ENCODE assay signal across 25 cellular contexts in the genomic region with DNA sequence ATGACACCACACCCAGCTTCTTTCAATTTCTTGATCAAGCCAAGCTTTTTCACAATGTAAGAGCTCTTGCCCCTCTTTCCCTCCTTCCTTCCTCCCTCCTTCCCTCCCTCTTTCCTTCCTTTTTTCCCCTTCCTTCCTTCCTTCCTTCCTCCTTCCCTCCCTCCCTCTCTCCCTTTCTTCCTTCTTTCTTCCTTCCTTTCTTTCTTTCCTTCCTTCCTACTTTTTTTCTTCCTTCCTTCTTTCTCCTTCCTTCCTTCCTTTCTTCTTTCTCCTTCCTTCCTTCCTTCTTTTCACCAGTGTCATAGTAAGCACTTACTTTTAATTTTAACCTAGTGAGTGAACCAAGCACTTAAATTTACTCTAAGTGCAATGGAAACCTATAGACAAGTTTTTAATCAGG. TPM values are rescaled to one million over a fixed set of nuclear protein-coding genes. Genes with fewer than 3 reads are reported as not detected.
A peak's percentile ranks its signal among the peaks of the same experiment; 100 is the strongest.
DNase-seq lines count a peak whose midpoint lies in the region; ATAC-seq, FAIRE-seq and TF ChIP-seq lines count a peak whose summit lies in the region.
"Had no signal": no experiment of that assay in that cellular context is flagged by ENCODE, and none has a peak within 500 bp of the region (broad histone marks: within the 10 kb centered on the region; RNA-seq: fewer than 3 reads in every experiment).

No MANE protein-coding gene starts in this region.

- POLR2A ChIA-PET in CD4-positive, alpha-beta memory T cell (lab: Charles Lee; ENCODE audit: partially characterized antibody), result no interaction called here
- POLR2A ChIA-PET in K562 (lab: Yijun Ruan, JAX), result no interaction called here

- FAIRE-seq in K562 (lab: Jason Lieb, UNC), result no peak
- FAIRE-seq: A204.1, HTR-8/SVneo had no signal

- no peaks in the 10 kb centered on the region for H3K79me2 ChIP-seq in K562 (ENCODE audit: control insufficient read depth, insufficient read depth, low read length)

- no peak overlapping the region for H3K27ac ChIP-seq in CD4-positive, alpha-beta memory T cell (ENCODE audit: low read depth, low read length)
- H3K27ac ChIP-seq in K562 (ENCODE audit: extremely low read depth, low read depth, low read length), result no peak overlapping the region
- H3K27ac ChIP-seq in neutrophil, result peak overlapping the region; percentile 53
- H3K27ac ChIP-seq in spleen, result no peak overlapping the region
- H3K27ac ChIP-seq: BLaER1, PC-9, RWPE1 had no signal

- no peak for TF ChIP-seq EP300 in K562 (IDR thresholded peaks at IDR 0.05; ENCODE audit: low read length)

- CTCF ChIA-PET in CD4-positive, alpha-beta memory T cell (lab: Charles Lee; ENCODE audit: partially characterized antibody), result no interaction called here
- CTCF ChIA-PET in K562 (lab: Yijun Ruan, JAX; ENCODE audit: low intra/inter-chr PET ratio), result no interaction called here

- H3K4me2 ChIP-seq in K562 (ENCODE audit: insufficient read depth, low read length), result no peak overlapping the region
- H3K4me2 ChIP-seq: BLaER1, PC-9 had no signal

- TF ChIP-seq POLR2A in K562 (conservative IDR thresholded peaks at IDR 0.05), result no peak
- no peak for TF ChIP-seq POLR2A in spleen (IDR thresholded peaks at IDR 0.05)

- H3K9me3 ChIP-seq in CD4-positive, alpha-beta memory T cell (ENCODE audit: control insufficient read depth in 1 of 2, low read length in 2 of 2), result no peaks in the 10 kb centered on the region
- H3K9me3 ChIP-seq in K562 (replicated peaks; ENCODE audit: control insufficient read depth, insufficient read depth, low read depth, low read length) (no peaks in the 10 kb centered on the region), neutrophil (no peaks in the 10 kb centered on the region), spleen (no peaks in the 10 kb centered on the region)
- H3K9me3 ChIP-seq: MG63 had no signal

- no peaks in the 10 kb centered on the region for H3K9me3 Mint-ChIP-seq in activated T-cell treated with anti-CD3 and anti-CD28 coated beads, Interleukin-2, amount 50 U/mL, for 72 hours
- no peaks in the 10 kb centered on the region for H3K9me3 Mint-ChIP-seq in activated T-cell treated with anti-CD3 and anti-CD28 coated beads, Interleukin-2, amount 50 U/mL, for 24 hours
- H3K9me3 Mint-ChIP-seq in CD4-positive, alpha-beta memory T cell, result peaks cover 0 to 2% (median 0%) of the 10 kb centered on the region in 8 donors
- H3K9me3 Mint-ChIP-seq: IgD-negative memory B cell had no signal

- intact Hi-C loops in CD4-positive, alpha-beta memory T cell (cut with micrococcal nuclease), result loop anchor here (10.0 kb wide), 1 partner anchor 63 kb away; no protein-coding TSS in a partner anchor
- intact Hi-C loops in K562 (cut with micrococcal nuclease) (no loop called here), spleen (cut with DNase I; ENCODE audit: low total_unique reads) (no loop called here)

- TF ChIP-seq CTCF in K562 (IDR thresholded peaks at IDR 0.05 in 2 of 3, conservative IDR thresholded peaks at IDR 0.05 in 1 of 3; ENCODE audit: insufficient read depth in 2 of 3, low read depth in 1 of 3, low read length in 3 of 3), result no peak
- TF ChIP-seq CTCF in neutrophil (IDR thresholded peaks at IDR 0.05), result no peak
- no peak for TF ChIP-seq CTCF in spleen (IDR thresholded peaks at IDR 0.05 in 8 of 11, conservative IDR thresholded peaks at IDR 0.05 in 3 of 11)

- H3K9me1 ChIP-seq in K562 (ENCODE audit: control insufficient read depth, insufficient read depth, low read length), result no peaks in the 10 kb centered on the region

- peak overlapping the region; percentile 1 for H3K27ac Mint-ChIP-seq in activated T-cell treated with anti-CD3 and anti-CD28 coated beads, Interleukin-2, amount 50 U/mL, for 72 hours
- H3K27ac Mint-ChIP-seq in activated T-cell treated with anti-CD3 and anti-CD28 coated beads, Interleukin-2, amount 50 U/mL, for 24 hours, result no peak overlapping the region
- H3K27ac Mint-ChIP-seq in CD4-positive, alpha-beta memory T cell, result peak overlapping the region in 6 of 7 donors; percentile 36 to 87 (median 58)

- TF ChIP-seq RAD21 in K562 (CRISPR knock-in tag; conservative IDR thresholded peaks at IDR 0.05 in 1 of 2, IDR thresholded peaks at IDR 0.05 in 1 of 2), result no peak

- no peaks in the 10 kb centered on the region for H3K27me3 Mint-ChIP-seq in activated T-cell treated with anti-CD3 and anti-CD28 coated beads, Interleukin-2, amount 50 U/mL, for 72 hours (ENCODE audit: low read depth)
- H3K27me3 Mint-ChIP-seq in activated T-cell treated with anti-CD3 and anti-CD28 coated beads, Interleukin-2, amount 50 U/mL, for 24 hours, result no peaks in the 10 kb centered on the region
- H3K27me3 Mint-ChIP-seq in CD4-positive, alpha-beta memory T cell, result no peaks in the 10 kb centered on the region
- H3K27me3 Mint-ChIP-seq: IgD-negative memory B cell had no signal

- H4K20me1 ChIP-seq in K562 (replicated peaks; ENCODE audit: control insufficient read depth, insufficient read depth, low read length), result no peaks in the 10 kb centered on the region
- H4K20me1 ChIP-seq: BLaER1 had no signal

- H3K4me1 Mint-ChIP-seq in activated T-cell treated with anti-CD3 and anti-CD28 coated beads, Interleukin-2, amount 50 U/mL, for 72 hours (ENCODE audit: low read depth), result peaks cover 39% of the 10 kb centered on the region
- peaks cover 36% of the 10 kb centered on the region for H3K4me1 Mint-ChIP-seq in activated T-cell treated with anti-CD3 and anti-CD28 coated beads, Interleukin-2, amount 50 U/mL, for 24 hours (ENCODE audit: low read depth)
- H3K4me1 Mint-ChIP-seq in CD4-positive, alpha-beta memory T cell, result peaks cover 23 to 43% (median 34%) of the 10 kb centered on the region in 4 donors

- no peak overlapping the region for H3K4me3 ChIP-seq in CD4-positive, alpha-beta memory T cell (ENCODE audit: low read length in 2 of 2)
- H3K4me3 ChIP-seq in K562, result no peak overlapping the region
- no peak overlapping the region for H3K4me3 ChIP-seq in neutrophil (ENCODE audit: low read depth in 1 of 2, low read length in 1 of 2)
- no peak overlapping the region for H3K4me3 ChIP-seq in spleen
- H3K4me3 ChIP-seq: BLaER1, MG63, PC-9 had no signal

- H3K4me3 Mint-ChIP-seq in activated T-cell treated with anti-CD3 and anti-CD28 coated beads, Interleukin-2, amount 50 U/mL, for 72 hours, result no peak overlapping the region
- no peak overlapping the region for H3K4me3 Mint-ChIP-seq in activated T-cell treated with anti-CD3 and anti-CD28 coated beads, Interleukin-2, amount 50 U/mL, for 24 hours
- peak overlapping the region in 1 of 8 donors; percentile 65 for H3K4me3 Mint-ChIP-seq in CD4-positive, alpha-beta memory T cell
- H3K4me3 Mint-ChIP-seq: IgD-negative memory B cell had no signal

- BruUV-seq in K562 (replicated peaks; lab: Mats Ljungman, UMichigan), result no TSS peak

- no peak overlapping the region for H3K9ac ChIP-seq in K562 (ENCODE audit: insufficient read depth in 1 of 2, low read depth in 2 of 2, low read length in 2 of 2)
- H3K9ac ChIP-seq: BLaER1 had no signal

- no peaks in the 10 kb centered on the region for H3K27me3 ChIP-seq in CD4-positive, alpha-beta memory T cell (ENCODE audit: insufficient read depth, low read length)
- H3K27me3 ChIP-seq in K562 (ENCODE audit: control insufficient read depth in 2 of 2, insufficient read depth in 2 of 2, low read length in 2 of 2), result no peaks in the 10 kb centered on the region
- no peaks in the 10 kb centered on the region for H3K27me3 ChIP-seq in neutrophil
- no peaks in the 10 kb centered on the region for H3K27me3 ChIP-seq in spleen (replicated peaks in 1 of 7)
- H3K27me3 ChIP-seq: BLaER1, MG63 had no signal

- in situ Hi-C loops in K562 (cut with MboI), result no loop called here

- ATAC-seq in activated T-cell treated with anti-CD3 and anti-CD28 coated beads, Interleukin-2, amount 50 U/mL, for 72 hours (replicated peaks in 1 of 2), result no peak
- ATAC-seq in K562, result no peak

- peaks cover 2 to 4% of the 10 kb centered on the region in 2 donors for H3K36me3 Mint-ChIP-seq in activated T-cell treated with anti-CD3 and anti-CD28 coated beads, Interleukin-2, amount 50 U/mL, for 72 hours (ENCODE audit: insufficient read depth in 2 of 2)
- H3K36me3 Mint-ChIP-seq in activated T-cell treated with anti-CD3 and anti-CD28 coated beads, Interleukin-2, amount 50 U/mL, for 24 hours (ENCODE audit: low read depth), result peaks cover 3% of the 10 kb centered on the region
- peaks cover 0 to 6% of the 10 kb centered on the region in 2 donors for H3K36me3 Mint-ChIP-seq in CD4-positive, alpha-beta memory T cell
- H3K36me3 Mint-ChIP-seq: IgD-negative memory B cell had no signal

- peaks cover 46% of the 10 kb centered on the region for H3K4me1 ChIP-seq in CD4-positive, alpha-beta memory T cell (ENCODE audit: insufficient read depth, low read length)
- H3K4me1 ChIP-seq in K562 (replicated peaks in 1 of 2; ENCODE audit: control insufficient read depth in 2 of 2, insufficient read depth in 2 of 2, low read length in 2 of 2) (no peaks in the 10 kb centered on the region), neutrophil (ENCODE audit: control insufficient read depth in 1 of 2, insufficient read depth in 1 of 2, low read depth in 1 of 2, low read length in 1 of 2) (peaks cover 0 to 9% of the 10 kb centered on the region in 2 experiments), spleen (peaks cover 0 to 46% (median 29%) of the 10 kb centered on the region in 6 donors)

- H2AFZ ChIP-seq in K562 (ENCODE audit: low read depth, low read length), result no peak overlapping the region
- H2AFZ ChIP-seq: PC-9 had no signal

- H3K36me3 ChIP-seq in CD4-positive, alpha-beta memory T cell (ENCODE audit: insufficient read depth, low read length), result no peaks in the 10 kb centered on the region
- H3K36me3 ChIP-seq in K562 (ENCODE audit: control insufficient read depth, insufficient read depth, low read length) (no peaks in the 10 kb centered on the region), neutrophil (no peaks in the 10 kb centered on the region), spleen (no peaks in the 10 kb centered on the region)
- H3K36me3 ChIP-seq: MG63 had no signal

- no peak for DNase-seq in activated T-cell treated with anti-CD3 and anti-CD28 coated beads, Interleukin-2, amount 50 U/mL, for 72 hours
- no peak for DNase-seq in activated T-cell treated with anti-CD3 and anti-CD28 coated beads, Interleukin-2, amount 50 U/mL, for 24 hours
- no peak for DNase-seq in CD4-positive, alpha-beta memory T cell
- DNase-seq in K562 (ENCODE audit: extremely low read depth in 1 of 4, low spot score in 3 of 4) (no peak), activated gamma-delta T cell treated with Interleukin-2 at 50 U/mL for 16 hours (no peak), spleen (no peak)
- DNase-seq: COR-L47, DMS 273 treated with DMSO at 0.1 percent for 48 hours, DND-41, H7, Kasumi-1, MG63, NCI-H1092, NCI-H1436 treated with DMSO at 0.1 percent for 48 hours, NCI-H2029, NCI-H2171, NCI-H526, PC-9, SIG-M5 had no signal

RNA-seq across cellular contexts. Expression of a gene that starts 21.2 kb away (rescaled TPM):
- total RNA-seq in activated T-cell treated with anti-CD3 and anti-CD28 coated beads, Interleukin-2, amount 50 U/mL, for 72 hours, result 10 to 100 TPM; 36.9 to 39.5 TPM
- 10 to 100 TPM; 41.7 to 49.9 TPM for total RNA-seq in CD4-positive, alpha-beta memory T cell
- polyA plus RNA-seq in CD4-positive, alpha-beta memory T cell, result 1 to 10 TPM; 2.3 to 8.3 TPM
- 113 and 384 TPM in 2 replicates for total RNA-seq in K562 (2011; cell fraction: chromatin; rRNA removed; ENCODE audit: low replicate concordance)
- 47.2 and 70.7 TPM in 2 replicates for total RNA-seq in K562 (2011; cell fraction: nucleolus; rRNA removed)
- total RNA-seq in K562 (2011; cell fraction: nucleoplasm; rRNA removed), result 126 and 172 TPM in 2 replicates
- total RNA-seq in K562 (2014; rRNA removed), result 33.5 and 37.7 TPM in 2 replicates
- total RNA-seq in K562 (2014; rRNA removed; fragmentation: Illumina TruSeq; extraction: Trizol), result 57.3 and 62.1 TPM in 2 replicates
- 40.5 and 41.2 TPM in 2 replicates for total RNA-seq in K562 (2015; rRNA removed; fragmentation: Illumina TruSeq; extraction: Trizol)
- total RNA-seq in K562 (2021), result 67.4 and 74.0 TPM in 2 replicates
- 62.6 and 77.8 TPM in 2 replicates for polyA plus RNA-seq in K562 (2011; rRNA removed)
- polyA plus RNA-seq in K562 (2011; cell fraction: cytosol; rRNA removed), result 31.1 and 50.2 TPM in 2 replicates
- polyA plus RNA-seq in K562 (2011; cell fraction: nucleus; rRNA removed), result 47.7 and 75.2 TPM in 2 replicates
- polyA plus RNA-seq in K562 (2012), result 36.4 and 43.1 TPM in 2 replicates
- 65.2 and 71.7 TPM in 2 replicates for polyA plus RNA-seq in K562 (2014; fragmentation: Illumina TruSeq; extraction: Trizol)
- polyA plus RNA-seq in K562 (2014; fragmentation: Nextera tagmentation; extraction: Ambion mirVana), result 10 to 100 TPM; 24.3 to 33.3 TPM
- 38.6 and 38.9 TPM in 2 replicates for polyA plus RNA-seq in K562 (2014; rRNA removed)
- polyA minus RNA-seq in K562 (2011; rRNA and poly(A)+ RNA removed), result 151 and 174 TPM in 2 replicates
- 46.1 and 66.5 TPM in 2 replicates for polyA minus RNA-seq in K562 (2011; cell fraction: cytosol; rRNA and poly(A)+ RNA removed)
- 48.1 and 83.7 TPM in 2 replicates for polyA minus RNA-seq in K562 (2011; cell fraction: nucleus; rRNA and poly(A)+ RNA removed)
- 10 to 100 TPM; 53.8 to 88.1 (median 73.6) TPM for total RNA-seq in spleen
- 10 to 100 TPM; 34.1 to 47.5 (median 35.5) TPM for polyA plus RNA-seq in spleen
